1 cellular context compared by ENCODE assay signal in genomic region chr6:6968731-6969552, GRCh38.
TF ChIP-seq lines count a peak whose summit lies in the region.

No MANE protein-coding gene starts in this region.

TF ChIP-seq in K562, 482 proteins besides CTCF, POLR2A, EP300 and RAD21 (continued from another document and continues in another):
- TF ChIP-seq ZBTB40 (IDR thresholded peaks at IDR 0.05) (no peak), ZBTB40 (CRISPR knock-in tag; IDR thresholded peaks at IDR 0.05) (no peak), ZNF609 (CRISPR knock-in tag; IDR thresholded peaks at IDR 0.05; ENCODE audit: borderline replicate concordance) (0 out of 2 replicates have a peak, but pooled peaks have one; percentile 74), FUS (optimal IDR thresholded peaks at IDR 0.05; ENCODE audit: low read depth, low read length) (no peak), ZMIZ1 (IDR thresholded peaks at IDR 0.05; ENCODE audit: low read depth in 2 of 2, low read length in 2 of 2) (peak in 1 of 2 experiments; percentile 89; a peak in 2 of 4 replicates), ZNF282 (CRISPR knock-in tag; IDR thresholded peaks at IDR 0.05) (no peak), RBM39 (optimal IDR thresholded peaks at IDR 0.05; ENCODE audit: low read depth, low read length) (no peak), ZNF583 (CRISPR knock-in tag; IDR thresholded peaks at IDR 0.05) (no peak), MECOM (CRISPR knock-in tag; IDR thresholded peaks at IDR 0.05) (no peak), TFE3 (CRISPR knock-in tag; IDR thresholded peaks at IDR 0.05) (no peak), BHLHE40 (IDR thresholded peaks at IDR 0.05; ENCODE audit: low read length) (peak; percentile 45), ZSCAN32 (CRISPR knock-in tag; IDR thresholded peaks at IDR 0.05) (no peak), SRSF3 (IDR thresholded peaks at IDR 0.05; ENCODE audit: insufficient read depth, low read length) (no peak), RHOXF2B (CRISPR knock-in tag; conservative IDR thresholded peaks at IDR 0.05) (no peak), POLR2B (IDR thresholded peaks at IDR 0.05; ENCODE audit: low read depth, partially characterized antibody) (no peak), BRF2 (IDR thresholded peaks at IDR 0.05; ENCODE audit: borderline replicate concordance, insufficient read depth, insufficient read length) (no peak), ARID3A (IDR thresholded peaks at IDR 0.05; ENCODE audit: borderline replicate concordance, low read depth, low read length) (no peak), ZNF212 (CRISPR knock-in tag; IDR thresholded peaks at IDR 0.05) (no peak), SIN3B (IDR thresholded peaks at IDR 0.05; ENCODE audit: low read depth) (no peak), TSHZ1 (CRISPR knock-in tag; IDR thresholded peaks at IDR 0.05) (no peak), BRF1 (IDR thresholded peaks at IDR 0.05; ENCODE audit: borderline replicate concordance, extremely low read depth, insufficient read length) (no peak), MBD2 (IDR thresholded peaks at IDR 0.05; ENCODE audit: borderline replicate concordance, low read depth) (peak; percentile 64; the same call in 1 of the 2 replicates), SMARCA5 (IDR thresholded peaks at IDR 0.05) (peak; percentile 16)
